Comparison of ENCODE assay signal across 8 cellular contexts in genomic region chrX:65697173-65697572, GRCh38. TPM values are rescaled to one million over a fixed set of nuclear protein-coding genes. Genes with fewer than 3 reads are reported as not detected.
DNase-seq lines count a peak whose midpoint lies in the region; ATAC-seq, FAIRE-seq and TF ChIP-seq lines count a peak whose summit lies in the region.

No MANE protein-coding gene starts in this region.

- ATAC-seq in lung (ENCODE audit: insufficient read depth, low FRiP score) (no peak), HG03196 (IDR thresholded peaks at IDR 0.05; ENCODE audit: unreplicated experiment) (no peak)
- ATAC-seq in activated CD4-positive, CD25-positive, alpha-beta regulatory T cell treated with anti-CD3 and anti-CD28 coated beads, Interleukin-2, amount 50 U/mL, for 24 hours, result no peak

- H3K27me3 ChIP-seq in AG04450 (ENCODE audit: control insufficient read depth, insufficient read depth, low read length) (no peaks in the 10 kb centered on the region), HUES6 (ENCODE audit: control insufficient read depth, insufficient read depth, low read length) (no peaks in the 10 kb centered on the region), astrocyte (ENCODE audit: insufficient read depth, low read length) (no peaks in the 10 kb centered on the region), lung (ENCODE audit: control insufficient read depth, insufficient read depth) (no peaks in the 10 kb centered on the region)

- TF ChIP-seq CTCF in AG04450 (IDR thresholded peaks at IDR 0.05; ENCODE audit: low read depth, low read length), result no peak
- no peak for TF ChIP-seq CTCF in astrocyte (IDR thresholded peaks at IDR 0.05; ENCODE audit: insufficient read depth, low read depth, low read length)
- TF ChIP-seq CTCF in lung (IDR thresholded peaks at IDR 0.05; ENCODE audit: control extremely low read depth, extremely low read depth), result no peak

- peak; percentile 95 for FAIRE-seq in astrocyte (lab: Jason Lieb, UNC)

- H3K4me2 ChIP-seq in astrocyte (ENCODE audit: low read length), result peak overlapping the region; percentile 69

- peaks cover 40% of the 10 kb centered on the region for H3K4me1 Mint-ChIP-seq in astrocyte (ENCODE audit: low read depth, unreplicated experiment)

- DNase-seq in AG04450 (ENCODE audit: low read depth, low spot score) (no peak), astrocyte (ENCODE audit: low read depth) (peak; percentile 80), lung (ENCODE audit: low spot score) (no peak), erythroblast (lab: John Stamatoyannopoulos, UW) (no peak), NCI-H1105 treated with DMSO at 0.1 percent for 48 hours (lab: John Stamatoyannopoulos, UW) (no peak)

- H3K9me3 ChIP-seq in AG04450 (ENCODE audit: control insufficient read depth, insufficient read depth, low read length) (no peaks in the 10 kb centered on the region), HUES6 (ENCODE audit: control insufficient read depth, insufficient read depth, low read depth, low read length) (peaks cover 10% of the 10 kb centered on the region; the same call in 1 of the 2 replicates), astrocyte (ENCODE audit: insufficient read depth, low read depth, low read length) (no peaks in the 10 kb centered on the region), lung (ENCODE audit: control insufficient read depth in 2 of 2, insufficient read depth in 1 of 2, low read length in 1 of 2) (no peaks in the 10 kb centered on the region)

- no peak overlapping the region for H3K9ac ChIP-seq in HUES6 (ENCODE audit: low read length)
- H3K9ac ChIP-seq in astrocyte (ENCODE audit: low read length), result peak overlapping the region; percentile 56

- H2AFZ ChIP-seq in astrocyte (ENCODE audit: low read depth, low read length), result no peak overlapping the region

- H3K4me1 ChIP-seq in HUES6 (ENCODE audit: control insufficient read depth, insufficient read depth, low read length), result peaks cover 29% of the 10 kb centered on the region
- H3K4me1 ChIP-seq in astrocyte (ENCODE audit: insufficient read depth, low read length), result peaks cover 31% of the 10 kb centered on the region
- H3K4me1 ChIP-seq in lung (ENCODE audit: control insufficient read depth in 2 of 2, insufficient read depth in 2 of 2, low read length in 2 of 2), result peaks cover 23 to 61% of the 10 kb centered on the region in 2 donors

- peak overlapping the region; percentile 38 for H3K27ac Mint-ChIP-seq in astrocyte (ENCODE audit: unreplicated experiment)

- CTCF ChIA-PET in AG04450 (lab: Charles Lee), result no interaction called here

- WGBS in lung, 2 donors, result 0 to 27% methylated on average over 2 of the region's 2 CpGs

- H3K36me3 ChIP-seq in HUES6 (ENCODE audit: control insufficient read depth, insufficient read depth, low read length) (peaks cover 10% of the 10 kb centered on the region; the same call in 1 of the 2 replicates), astrocyte (ENCODE audit: insufficient read depth, low read length) (peaks cover 9% of the 10 kb centered on the region), lung (ENCODE audit: control insufficient read depth in 2 of 2, insufficient read depth in 2 of 2, low read length in 2 of 2) (peaks cover 0 to 2% of the 10 kb centered on the region in 2 donors)

- no peak overlapping the region for H3K4me3 Mint-ChIP-seq in astrocyte (ENCODE audit: unreplicated experiment)

- peaks cover 3% of the 10 kb centered on the region for H3K9me3 Mint-ChIP-seq in astrocyte (ENCODE audit: unreplicated experiment)

- peaks cover 79% of the 10 kb centered on the region for H4K20me1 ChIP-seq in astrocyte (ENCODE audit: insufficient read depth, low read length)

- H3K27ac ChIP-seq in AG04450 (ENCODE audit: low read depth, low read length) (peak overlapping the region; percentile 39), HUES6 (ENCODE audit: low read depth, low read length) (peak overlapping the region; percentile 20; the same call in 1 of the 2 replicates), astrocyte (ENCODE audit: low read depth, low read length) (peak overlapping the region; percentile 67), lung (ENCODE audit: low read depth in 1 of 2, low read length in 1 of 2) (peak overlapping the region; percentile 81 to 86)

- H3K79me2 ChIP-seq in astrocyte (ENCODE audit: insufficient read depth, low read length), result peaks cover 96% of the 10 kb centered on the region

- no peaks in the 10 kb centered on the region for H3K27me3 Mint-ChIP-seq in astrocyte (ENCODE audit: low read depth, unreplicated experiment)

- peaks cover 4% of the 10 kb centered on the region for H3K36me3 Mint-ChIP-seq in astrocyte (ENCODE audit: low read depth, unreplicated experiment)

- TF ChIP-seq POLR2A in erythroblast (IDR thresholded peaks at IDR 0.05; ENCODE audit: low read length), result no peak

- POLR2A ChIA-PET in AG04450 (lab: Yijun Ruan, JAX), result no interaction called here

- no peak overlapping the region for H3K4me3 ChIP-seq in AG04450 (ENCODE audit: low read depth, low read length)
- H3K4me3 ChIP-seq in HUES6 (ENCODE audit: low read depth, low read length), result no peak overlapping the region
- H3K4me3 ChIP-seq in astrocyte (ENCODE audit: insufficient read depth, low read depth, low read length), result peak overlapping the region; percentile 13
- H3K4me3 ChIP-seq in lung, result no peak overlapping the region

RNA-seq across cellular contexts. Expression of gene MSN, which starts 29.7 kb away (rescaled TPM):
- polyA plus RNA-seq in AG04450 (2011; rRNA removed) (484 and 493 TPM in 2 replicates), lung (100 to 1,000 TPM; 168 to 371 TPM)
- polyA minus RNA-seq in AG04450 (2011; rRNA and poly(A)+ RNA removed), result 464 and 491 TPM in 2 replicates
- total RNA-seq in astrocyte (356 and 369 TPM in 2 replicates), lung (100 to 1,000 TPM; 228 to 399 TPM)

Comparison
In these comparisons a context has a peak if more than half of its experiments do, and no peak if none do; other contexts are left out.
1. H3K27ac ChIP-seq: peak in every context shown above with its lines; median percentile 84 in lung; 67 in astrocyte; 39 in AG04450; 20 in HUES6.